Comparison of ENCODE assay signal across 8 cellular contexts in genomic region chr22:41094036-41094435, GRCh38. TPM values are rescaled to one million over a fixed set of nuclear protein-coding genes. Genes with fewer than 3 reads are reported as not detected.
A peak's percentile ranks its signal among the peaks of the same experiment; 100 is the strongest.
DNase-seq lines count a peak whose midpoint lies in the region; ATAC-seq and TF ChIP-seq lines count a peak whose summit lies in the region.

No MANE protein-coding gene starts in this region.

- H3K36me3 ChIP-seq in WERI-Rb-1, result peaks cover 21% of the 10 kb centered on the region
- no peaks in the 10 kb centered on the region for H3K36me3 ChIP-seq in gastroesophageal sphincter
- no peaks in the 10 kb centered on the region for H3K36me3 ChIP-seq in sigmoid colon

- peak; percentile 15 for DNase-seq in Daoy (ENCODE audit: low read depth)
- peak; percentile 41 for DNase-seq in HuH-7.5 (ENCODE audit: low spot score)
- peak; percentile 38 for DNase-seq in WERI-Rb-1
- no peak for DNase-seq in sigmoid colon

- intact Hi-C loops in sigmoid colon (cut with DNase I), result loop anchor here (5.0 kb wide), 1 partner anchor 113 kb away; the partner anchor contains the start of gene L3MBTL2

- TF ChIP-seq CTCF in WERI-Rb-1 (IDR thresholded peaks at IDR 0.05; ENCODE audit: low read depth, low read length), result no peak
- TF ChIP-seq CTCF in gastroesophageal sphincter (IDR thresholded peaks at IDR 0.05), result no peak
- TF ChIP-seq CTCF in sigmoid colon (IDR thresholded peaks at IDR 0.05), result no peak

- peak overlapping the region; percentile 62 for H3K4me3 ChIP-seq in WERI-Rb-1 (ENCODE audit: low read depth, low read length)
- H3K4me3 ChIP-seq in gastroesophageal sphincter, result peak overlapping the region; percentile 69 to 87
- peak overlapping the region; percentile 88 to 100 (median 94) for H3K4me3 ChIP-seq in sigmoid colon

- H3K27me3 ChIP-seq in WERI-Rb-1 (ENCODE audit: insufficient read depth, low read depth, severe bottlenecking) (no peaks in the 10 kb centered on the region), gastroesophageal sphincter (no peaks in the 10 kb centered on the region), sigmoid colon (no peaks in the 10 kb centered on the region)

- TF ChIP-seq EP300 in gastroesophageal sphincter (IDR thresholded peaks at IDR 0.05) (no peak), sigmoid colon (IDR thresholded peaks at IDR 0.05) (no peak)

- no peak for TF ChIP-seq POLR2A in gastroesophageal sphincter (IDR thresholded peaks at IDR 0.05)
- TF ChIP-seq POLR2A in sigmoid colon (IDR thresholded peaks at IDR 0.05), result no peak

- no peaks in the 10 kb centered on the region for H3K9me3 ChIP-seq in WERI-Rb-1 (ENCODE audit: severe bottlenecking)
- H3K9me3 ChIP-seq in gastroesophageal sphincter, result no peaks in the 10 kb centered on the region
- H3K9me3 ChIP-seq in sigmoid colon, result no peaks in the 10 kb centered on the region

- H3K4me1 ChIP-seq in gastroesophageal sphincter (peaks cover 3 to 64% (median 18%) of the 10 kb centered on the region in 3 donors), sigmoid colon (peaks cover 0 to 64% (median 53%) of the 10 kb centered on the region in 4 donors)

- ATAC-seq in gastroesophageal sphincter, result no peak
- no peak for ATAC-seq in HG03159 (IDR thresholded peaks at IDR 0.05; ENCODE audit: unreplicated experiment)
- ATAC-seq in GM19467 (IDR thresholded peaks at IDR 0.05; ENCODE audit: unreplicated experiment), result no peak
- ATAC-seq in HG03039 (IDR thresholded peaks at IDR 0.05; ENCODE audit: unreplicated experiment), result no peak

- H3K27ac ChIP-seq in WERI-Rb-1 (no peak overlapping the region), gastroesophageal sphincter (peak overlapping the region in 3 of 4 donors; percentile 21 to 100 (median 99)), sigmoid colon (peak overlapping the region in 3 of 4 donors; percentile 100)

- WGBS in gastroesophageal sphincter (ENCODE audit: low coverage in 1 of 2), 2 donors, result 0% methylated on average over 4 of the region's 4 CpGs
- 1% methylated on average over 4 of the region's 4 CpGs for WGBS in sigmoid colon, 2 donors

RNA-seq across cellular contexts. Expression of gene EP300, which starts 1.6 kb away (rescaled TPM):
- 21.7 and 40.4 TPM in 2 replicates for total RNA-seq in Daoy (2014; rRNA removed; shearing (Covaris generic))
- total RNA-seq in gastroesophageal sphincter (100 to 1,000 TPM in 1 of 4 donors, 10 to 100 TPM in 3; 57.8 to 107 (median 79.2) TPM), sigmoid colon (100 to 1,000 TPM in 1 of 4 donors, 10 to 100 TPM in 3; 59.6 to 109 (median 79.2) TPM)
- polyA plus RNA-seq in sigmoid colon, result 10 to 100 TPM in 1 of 3 donors, 1 to 10 TPM in 2; 6.0 to 27.4 (median 9.0) TPM
